Comparison of ENCODE assay signal across 1 cellular context in genomic region chr16:50842013-50842505, GRCh38.
TF ChIP-seq lines count a peak whose summit lies in the region.

No MANE protein-coding gene starts in this region.

TF ChIP-seq in WTC11, 78 proteins besides CTCF, POLR2A, EP300 and RAD21 (continued from another document):
- TF ChIP-seq ATF6 (CRISPR knock-in tag; IDR thresholded peaks at IDR 0.05), result no peak
